12 cellular contexts compared by ENCODE assay signal in genomic region chr2:84847326-84848050, GRCh38. TPM values are rescaled to one million over a fixed set of nuclear protein-coding genes. Genes with fewer than 3 reads are reported as not detected.
DNase-seq lines count a peak whose midpoint lies in the region; ATAC-seq, FAIRE-seq and TF ChIP-seq lines count a peak whose summit lies in the region.
"Had no signal": no experiment of that assay in that cellular context is flagged by ENCODE, and none has a peak within 500 bp of the region (broad histone marks: within the 10 kb centered on the region; RNA-seq: fewer than 3 reads in every experiment).

No MANE protein-coding gene starts in this region.

- TF ChIP-seq CTCF in endothelial cell (IDR thresholded peaks at IDR 0.05; ENCODE audit: unreplicated experiment) (no peak), tibial artery (IDR thresholded peaks at IDR 0.05) (no peak)

- H3K27me3 Mint-ChIP-seq in activated CD8-positive, alpha-beta memory T cell treated with anti-CD3 and anti-CD28 coated beads, Interleukin-2, amount 10 ng/mL, durations not matched to agents 7 days and 5 days, result no peaks in the 10 kb centered on the region
- no peaks in the 10 kb centered on the region for H3K27me3 Mint-ChIP-seq in endothelial cell (ENCODE audit: unreplicated experiment)

- no peak for TF ChIP-seq POLR2A in H54 (IDR thresholded peaks at IDR 0.05; ENCODE audit: low read depth, low read length)

- ATAC-seq in activated CD8-positive, alpha-beta memory T cell treated with anti-CD3 and anti-CD28 coated beads, Interleukin-2, amount 10 ng/mL, durations not matched to agents 7 days and 5 days, result no peak

- no peak overlapping the region for H3K4me3 ChIP-seq in tibial artery

- H3K4me3 Mint-ChIP-seq in activated CD8-positive, alpha-beta memory T cell treated with anti-CD3 and anti-CD28 coated beads, Interleukin-2, amount 10 ng/mL, durations not matched to agents 7 days and 5 days, result no peak overlapping the region
- H3K4me3 Mint-ChIP-seq in endothelial cell (ENCODE audit: unreplicated experiment), result no peak overlapping the region

- H3K27ac ChIP-seq in temporal lobe (ENCODE audit: low read depth, low read length) (peak overlapping the region; percentile 64), tibial artery (no peak overlapping the region)

- H3K4me1 Mint-ChIP-seq in activated CD8-positive, alpha-beta memory T cell treated with anti-CD3 and anti-CD28 coated beads, Interleukin-2, amount 10 ng/mL, durations not matched to agents 7 days and 5 days, result peaks cover 79% of the 10 kb centered on the region
- H3K4me1 Mint-ChIP-seq in endothelial cell (ENCODE audit: unreplicated experiment), result no peaks in the 10 kb centered on the region

- CTCF ChIA-PET in activated CD8-positive, alpha-beta memory T cell treated with anti-CD3 and anti-CD28 coated beads, Interleukin-2, amount 10 ng/mL, durations not matched to agents 7 days and 5 days (lab: Charles Lee), result interaction anchor here (1.6 kb wide), 1 partner anchor 106 kb away, joined by 5 read pairs; no protein-coding TSS in a partner anchor

- intact Hi-C loops in tibial artery (cut with DNase I; ENCODE audit: low total_unique reads), result no loop called here

- no peaks in the 10 kb centered on the region for H3K9me3 Mint-ChIP-seq in activated CD8-positive, alpha-beta memory T cell treated with anti-CD3 and anti-CD28 coated beads, Interleukin-2, amount 10 ng/mL, durations not matched to agents 7 days and 5 days (ENCODE audit: low read depth)
- no peaks in the 10 kb centered on the region for H3K9me3 Mint-ChIP-seq in endothelial cell (ENCODE audit: unreplicated experiment)

- H3K36me3 Mint-ChIP-seq in activated CD8-positive, alpha-beta memory T cell treated with anti-CD3 and anti-CD28 coated beads, Interleukin-2, amount 10 ng/mL, durations not matched to agents 7 days and 5 days, result peaks cover 23% of the 10 kb centered on the region
- no peaks in the 10 kb centered on the region for H3K36me3 Mint-ChIP-seq in endothelial cell (ENCODE audit: low read depth, unreplicated experiment)

- no peak for FAIRE-seq in H54 (lab: Jason Lieb, UNC)
- FAIRE-seq: D721Med, urothelium cell line had no signal

- peak; percentile 29 to 30 for DNase-seq in activated T-cell treated with anti-CD3 and anti-CD28 coated beads, Interleukin-2, amount 50 U/mL, for 48 hours
- no peak for DNase-seq in activated T-cell treated with anti-CD3 and anti-CD28 coated beads, Interleukin-2, amount 50 U/mL, for 1 hour
- no peak for DNase-seq in activated CD8-positive, alpha-beta memory T cell treated with anti-CD3 and anti-CD28 coated beads, Interleukin-2, amount 10 ng/mL, durations not matched to agents 7 days and 5 days
- DNase-seq in endothelial cell (ENCODE audit: low spot score), result no peak
- no peak for DNase-seq in NCI-H524 (lab: John Stamatoyannopoulos, UW)
- DNase-seq in tibial artery, result no peak
- DNase-seq in H54 (ENCODE audit: insufficient read length, low spot score), result no peak
- DNase-seq: ACHN, NCI-H2029 had no signal

- no peaks in the 10 kb centered on the region for H3K4me1 ChIP-seq in tibial artery

- peak overlapping the region; percentile 97 for H3K27ac Mint-ChIP-seq in activated CD8-positive, alpha-beta memory T cell treated with anti-CD3 and anti-CD28 coated beads, Interleukin-2, amount 10 ng/mL, durations not matched to agents 7 days and 5 days
- H3K27ac Mint-ChIP-seq in endothelial cell (ENCODE audit: unreplicated experiment), result peak overlapping the region; percentile 16

- peaks cover 0 to 2% of the 10 kb centered on the region in 2 donors for H3K27me3 ChIP-seq in tibial artery

- no peaks in the 10 kb centered on the region for H3K36me3 ChIP-seq in tibial artery

- no peaks in the 10 kb centered on the region for H3K9me3 ChIP-seq in tibial artery

RNA-seq across cellular contexts. Expression of gene TRABD2A, which starts 33.4 kb away (rescaled TPM):
- 10 to 100 TPM; 30.2 to 32.4 TPM for total RNA-seq in activated CD8-positive, alpha-beta memory T cell treated with anti-CD3 and anti-CD28 coated beads, Interleukin-2, amount 10 ng/mL, durations not matched to agents 7 days and 5 days
- 7.2 TPM for total RNA-seq in endothelial cell (ENCODE audit: unreplicated experiment)
- total RNA-seq in temporal lobe, result under 0.01 TPM

RNA-seq across cellular contexts. Expression of gene TMSB10, which starts 58.0 kb away (rescaled TPM):
- total RNA-seq in activated CD8-positive, alpha-beta memory T cell treated with anti-CD3 and anti-CD28 coated beads, Interleukin-2, amount 10 ng/mL, durations not matched to agents 7 days and 5 days, result 1,000 to 10,000 TPM; 3,578 to 3,807 TPM
- total RNA-seq in endothelial cell (ENCODE audit: unreplicated experiment) (3,500 TPM), temporal lobe (2,188 TPM)

Comparison
In these comparisons a context has a peak if more than half of its experiments do, and no peak if none do; other contexts are left out.
1. DNase-seq: peak in activated T-cell treated with anti-CD3 and anti-CD28 coated beads, Interleukin-2, amount 50 U/mL, for 48 hours (2 of 2); none in activated T-cell treated with anti-CD3 and anti-CD28 coated beads, Interleukin-2, amount 50 U/mL, for 1 hour (single experiment), activated CD8-positive, alpha-beta memory T cell treated with anti-CD3 and anti-CD28 coated beads, Interleukin-2, amount 10 ng/mL, durations not matched to agents 7 days and 5 days (single experiment), endothelial cell (single experiment), NCI-H524 (0 of 2), tibial artery (0 of 2) and H54 (single experiment).